In the genomic region with DNA sequence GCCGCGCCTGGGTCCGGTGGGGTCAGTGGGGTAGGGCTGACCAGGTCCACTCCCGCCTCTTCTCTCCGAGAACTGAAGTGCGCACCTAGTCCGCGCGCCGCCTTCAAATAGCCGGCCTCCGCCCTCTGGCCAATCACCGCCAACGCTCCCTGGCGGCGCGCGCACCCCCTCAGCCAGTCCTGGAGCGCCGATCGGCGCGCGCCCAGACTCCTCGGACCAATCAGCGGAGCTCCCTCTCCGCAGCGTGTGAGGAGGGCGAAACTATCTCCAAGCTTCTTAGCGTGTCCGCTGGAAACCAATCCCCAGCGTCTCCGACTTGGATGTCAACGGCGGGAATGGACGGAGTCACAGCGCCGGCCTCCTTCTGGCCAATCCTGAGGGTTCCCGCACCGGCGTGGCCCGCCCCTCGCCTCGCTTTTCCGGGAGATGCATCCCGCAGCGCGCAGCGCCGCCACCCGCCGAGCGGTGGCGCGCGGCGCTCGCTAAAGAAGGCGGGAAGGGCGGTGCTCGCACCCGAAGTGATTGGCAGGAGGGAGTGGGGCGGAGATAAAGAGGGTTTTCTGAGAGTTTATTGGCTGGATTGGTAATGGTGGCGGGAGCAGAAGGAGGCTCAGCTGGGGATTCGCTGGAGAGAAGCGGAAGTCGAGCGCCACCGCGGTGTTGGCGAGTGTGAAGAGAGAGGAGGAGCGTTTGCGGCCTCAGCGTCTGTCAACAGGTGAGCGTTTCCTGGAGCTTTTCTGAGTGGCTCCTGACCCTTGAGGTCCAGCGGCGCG, we compare ENCODE assay signal across 1 cellular context.
TF ChIP-seq lines count a peak whose summit lies in the region.

A gene (minus strand): TSS at position 81 of the 773 bp plus-strand sequence. CDS start 133 bp downstream, outside the sequence.

TF ChIP-seq in WTC11, 78 proteins besides CTCF, POLR2A, EP300 and RAD21 (continued from another document and continues in another):
- TF ChIP-seq, protein P1, sequence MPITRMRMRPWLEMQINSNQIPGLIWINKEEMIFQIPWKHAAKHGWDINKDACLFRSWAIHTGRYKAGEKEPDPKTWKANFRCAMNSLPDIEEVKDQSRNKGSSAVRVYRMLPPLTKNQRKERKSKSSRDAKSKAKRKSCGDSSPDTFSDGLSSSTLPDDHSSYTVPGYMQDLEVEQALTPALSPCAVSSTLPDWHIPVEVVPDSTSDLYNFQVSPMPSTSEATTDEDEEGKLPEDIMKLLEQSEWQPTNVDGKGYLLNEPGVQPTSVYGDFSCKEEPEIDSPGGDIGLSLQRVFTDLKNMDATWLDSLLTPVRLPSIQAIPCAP (CRISPR knock-in tag; IDR thresholded peaks at IDR 0.05), result no peak
- TF ChIP-seq SMAD3 (CRISPR knock-in tag; IDR thresholded peaks at IDR 0.05; ENCODE audit: borderline replicate concordance), result 0 out of 2 replicates have a peak, but pooled peaks have one; percentile 17
- TF ChIP-seq ZNF138 (CRISPR knock-in tag; conservative IDR thresholded peaks at IDR 0.05), result no peak
- TF ChIP-seq IRF2 (CRISPR knock-in tag; IDR thresholded peaks at IDR 0.05; ENCODE audit: borderline replicate concordance, low read depth), result no peak
- TF ChIP-seq ESRRA (CRISPR knock-in tag; IDR thresholded peaks at IDR 0.05; ENCODE audit: borderline replicate concordance), result 0 out of 2 replicates have a peak, but pooled peaks have one; percentile 47
- TF ChIP-seq, protein P2, sequence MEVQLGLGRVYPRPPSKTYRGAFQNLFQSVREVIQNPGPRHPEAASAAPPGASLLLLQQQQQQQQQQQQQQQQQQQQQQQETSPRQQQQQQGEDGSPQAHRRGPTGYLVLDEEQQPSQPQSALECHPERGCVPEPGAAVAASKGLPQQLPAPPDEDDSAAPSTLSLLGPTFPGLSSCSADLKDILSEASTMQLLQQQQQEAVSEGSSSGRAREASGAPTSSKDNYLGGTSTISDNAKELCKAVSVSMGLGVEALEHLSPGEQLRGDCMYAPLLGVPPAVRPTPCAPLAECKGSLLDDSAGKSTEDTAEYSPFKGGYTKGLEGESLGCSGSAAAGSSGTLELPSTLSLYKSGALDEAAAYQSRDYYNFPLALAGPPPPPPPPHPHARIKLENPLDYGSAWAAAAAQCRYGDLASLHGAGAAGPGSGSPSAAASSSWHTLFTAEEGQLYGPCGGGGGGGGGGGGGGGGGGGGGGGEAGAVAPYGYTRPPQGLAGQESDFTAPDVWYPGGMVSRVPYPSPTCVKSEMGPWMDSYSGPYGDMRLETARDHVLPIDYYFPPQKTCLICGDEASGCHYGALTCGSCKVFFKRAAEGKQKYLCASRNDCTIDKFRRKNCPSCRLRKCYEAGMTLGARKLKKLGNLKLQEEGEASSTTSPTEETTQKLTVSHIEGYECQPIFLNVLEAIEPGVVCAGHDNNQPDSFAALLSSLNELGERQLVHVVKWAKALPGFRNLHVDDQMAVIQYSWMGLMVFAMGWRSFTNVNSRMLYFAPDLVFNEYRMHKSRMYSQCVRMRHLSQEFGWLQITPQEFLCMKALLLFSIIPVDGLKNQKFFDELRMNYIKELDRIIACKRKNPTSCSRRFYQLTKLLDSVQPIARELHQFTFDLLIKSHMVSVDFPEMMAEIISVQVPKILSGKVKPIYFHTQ (CRISPR knock-in tag; IDR thresholded peaks at IDR 0.05), result no peak
- TF ChIP-seq SP1 (CRISPR knock-in tag; conservative IDR thresholded peaks at IDR 0.05), result peak; percentile 80
- no peak for TF ChIP-seq GRHL2 (CRISPR knock-in tag; IDR thresholded peaks at IDR 0.05; ENCODE audit: insufficient replicate concordance, severe bottlenecking)
- no peak for TF ChIP-seq ATF1 (CRISPR knock-in tag; IDR thresholded peaks at IDR 0.05)
- TF ChIP-seq, protein P3, sequence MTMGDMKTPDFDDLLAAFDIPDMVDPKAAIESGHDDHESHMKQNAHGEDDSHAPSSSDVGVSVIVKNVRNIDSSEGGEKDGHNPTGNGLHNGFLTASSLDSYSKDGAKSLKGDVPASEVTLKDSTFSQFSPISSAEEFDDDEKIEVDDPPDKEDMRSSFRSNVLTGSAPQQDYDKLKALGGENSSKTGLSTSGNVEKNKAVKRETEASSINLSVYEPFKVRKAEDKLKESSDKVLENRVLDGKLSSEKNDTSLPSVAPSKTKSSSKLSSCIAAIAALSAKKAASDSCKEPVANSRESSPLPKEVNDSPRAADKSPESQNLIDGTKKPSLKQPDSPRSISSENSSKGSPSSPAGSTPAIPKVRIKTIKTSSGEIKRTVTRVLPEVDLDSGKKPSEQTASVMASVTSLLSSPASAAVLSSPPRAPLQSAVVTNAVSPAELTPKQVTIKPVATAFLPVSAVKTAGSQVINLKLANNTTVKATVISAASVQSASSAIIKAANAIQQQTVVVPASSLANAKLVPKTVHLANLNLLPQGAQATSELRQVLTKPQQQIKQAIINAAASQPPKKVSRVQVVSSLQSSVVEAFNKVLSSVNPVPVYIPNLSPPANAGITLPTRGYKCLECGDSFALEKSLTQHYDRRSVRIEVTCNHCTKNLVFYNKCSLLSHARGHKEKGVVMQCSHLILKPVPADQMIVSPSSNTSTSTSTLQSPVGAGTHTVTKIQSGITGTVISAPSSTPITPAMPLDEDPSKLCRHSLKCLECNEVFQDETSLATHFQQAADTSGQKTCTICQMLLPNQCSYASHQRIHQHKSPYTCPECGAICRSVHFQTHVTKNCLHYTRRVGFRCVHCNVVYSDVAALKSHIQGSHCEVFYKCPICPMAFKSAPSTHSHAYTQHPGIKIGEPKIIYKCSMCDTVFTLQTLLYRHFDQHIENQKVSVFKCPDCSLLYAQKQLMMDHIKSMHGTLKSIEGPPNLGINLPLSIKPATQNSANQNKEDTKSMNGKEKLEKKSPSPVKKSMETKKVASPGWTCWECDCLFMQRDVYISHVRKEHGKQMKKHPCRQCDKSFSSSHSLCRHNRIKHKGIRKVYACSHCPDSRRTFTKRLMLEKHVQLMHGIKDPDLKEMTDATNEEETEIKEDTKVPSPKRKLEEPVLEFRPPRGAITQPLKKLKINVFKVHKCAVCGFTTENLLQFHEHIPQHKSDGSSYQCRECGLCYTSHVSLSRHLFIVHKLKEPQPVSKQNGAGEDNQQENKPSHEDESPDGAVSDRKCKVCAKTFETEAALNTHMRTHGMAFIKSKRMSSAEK (CRISPR knock-in tag; IDR thresholded peaks at IDR 0.05; ENCODE audit: borderline replicate concordance), result no peak
- no peak for TF ChIP-seq FOXJ3 (CRISPR knock-in tag; IDR thresholded peaks at IDR 0.05; ENCODE audit: borderline replicate concordance)
- TF ChIP-seq ZNF263 (CRISPR knock-in tag; IDR thresholded peaks at IDR 0.05; ENCODE audit: low read depth), result no peak
- TF ChIP-seq RORB (CRISPR knock-in tag; IDR thresholded peaks at IDR 0.05), result no peak
- no peak; the same call in 1 of the 2 replicates for TF ChIP-seq CREM (CRISPR knock-in tag; IDR thresholded peaks at IDR 0.05)
- TF ChIP-seq, protein P4, sequence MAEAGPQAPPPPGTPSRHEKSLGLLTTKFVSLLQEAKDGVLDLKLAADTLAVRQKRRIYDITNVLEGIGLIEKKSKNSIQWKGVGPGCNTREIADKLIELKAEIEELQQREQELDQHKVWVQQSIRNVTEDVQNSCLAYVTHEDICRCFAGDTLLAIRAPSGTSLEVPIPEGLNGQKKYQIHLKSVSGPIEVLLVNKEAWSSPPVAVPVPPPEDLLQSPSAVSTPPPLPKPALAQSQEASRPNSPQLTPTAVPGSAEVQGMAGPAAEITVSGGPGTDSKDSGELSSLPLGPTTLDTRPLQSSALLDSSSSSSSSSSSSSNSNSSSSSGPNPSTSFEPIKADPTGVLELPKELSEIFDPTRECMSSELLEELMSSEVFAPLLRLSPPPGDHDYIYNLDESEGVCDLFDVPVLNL (CRISPR knock-in tag; IDR thresholded peaks at IDR 0.05; ENCODE audit: borderline replicate concordance, low read depth), result peak; percentile 95
- TF ChIP-seq ETV6 (CRISPR knock-in tag; IDR thresholded peaks at IDR 0.05), result 0 out of 2 replicates have a peak, but pooled peaks have one; percentile 55
- TF ChIP-seq ZNF232 (CRISPR knock-in tag; IDR thresholded peaks at IDR 0.05), result peak; percentile 62
- no peak for TF ChIP-seq ZNF416 (CRISPR knock-in tag; IDR thresholded peaks at IDR 0.05)
- no peak for TF ChIP-seq NR2C2 (CRISPR knock-in tag; IDR thresholded peaks at IDR 0.05)
- no peak for TF ChIP-seq JUN (CRISPR knock-in tag; IDR thresholded peaks at IDR 0.05)
- TF ChIP-seq, protein P5, sequence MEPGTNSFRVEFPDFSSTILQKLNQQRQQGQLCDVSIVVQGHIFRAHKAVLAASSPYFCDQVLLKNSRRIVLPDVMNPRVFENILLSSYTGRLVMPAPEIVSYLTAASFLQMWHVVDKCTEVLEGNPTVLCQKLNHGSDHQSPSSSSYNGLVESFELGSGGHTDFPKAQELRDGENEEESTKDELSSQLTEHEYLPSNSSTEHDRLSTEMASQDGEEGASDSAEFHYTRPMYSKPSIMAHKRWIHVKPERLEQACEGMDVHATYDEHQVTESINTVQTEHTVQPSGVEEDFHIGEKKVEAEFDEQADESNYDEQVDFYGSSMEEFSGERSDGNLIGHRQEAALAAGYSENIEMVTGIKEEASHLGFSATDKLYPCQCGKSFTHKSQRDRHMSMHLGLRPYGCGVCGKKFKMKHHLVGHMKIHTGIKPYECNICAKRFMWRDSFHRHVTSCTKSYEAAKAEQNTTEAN (CRISPR knock-in tag; IDR thresholded peaks at IDR 0.05), result no peak; the same call in 1 of the 2 replicates
- TF ChIP-seq, protein P6, sequence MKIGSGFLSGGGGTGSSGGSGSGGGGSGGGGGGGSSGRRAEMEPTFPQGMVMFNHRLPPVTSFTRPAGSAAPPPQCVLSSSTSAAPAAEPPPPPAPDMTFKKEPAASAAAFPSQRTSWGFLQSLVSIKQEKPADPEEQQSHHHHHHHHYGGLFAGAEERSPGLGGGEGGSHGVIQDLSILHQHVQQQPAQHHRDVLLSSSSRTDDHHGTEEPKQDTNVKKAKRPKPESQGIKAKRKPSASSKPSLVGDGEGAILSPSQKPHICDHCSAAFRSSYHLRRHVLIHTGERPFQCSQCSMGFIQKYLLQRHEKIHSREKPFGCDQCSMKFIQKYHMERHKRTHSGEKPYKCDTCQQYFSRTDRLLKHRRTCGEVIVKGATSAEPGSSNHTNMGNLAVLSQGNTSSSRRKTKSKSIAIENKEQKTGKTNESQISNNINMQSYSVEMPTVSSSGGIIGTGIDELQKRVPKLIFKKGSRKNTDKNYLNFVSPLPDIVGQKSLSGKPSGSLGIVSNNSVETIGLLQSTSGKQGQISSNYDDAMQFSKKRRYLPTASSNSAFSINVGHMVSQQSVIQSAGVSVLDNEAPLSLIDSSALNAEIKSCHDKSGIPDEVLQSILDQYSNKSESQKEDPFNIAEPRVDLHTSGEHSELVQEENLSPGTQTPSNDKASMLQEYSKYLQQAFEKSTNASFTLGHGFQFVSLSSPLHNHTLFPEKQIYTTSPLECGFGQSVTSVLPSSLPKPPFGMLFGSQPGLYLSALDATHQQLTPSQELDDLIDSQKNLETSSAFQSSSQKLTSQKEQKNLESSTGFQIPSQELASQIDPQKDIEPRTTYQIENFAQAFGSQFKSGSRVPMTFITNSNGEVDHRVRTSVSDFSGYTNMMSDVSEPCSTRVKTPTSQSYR (CRISPR knock-in tag; IDR thresholded peaks at IDR 0.05), result no peak
- no peak for TF ChIP-seq TP53 (CRISPR knock-in tag; IDR thresholded peaks at IDR 0.05)
- TF ChIP-seq, protein P7, sequence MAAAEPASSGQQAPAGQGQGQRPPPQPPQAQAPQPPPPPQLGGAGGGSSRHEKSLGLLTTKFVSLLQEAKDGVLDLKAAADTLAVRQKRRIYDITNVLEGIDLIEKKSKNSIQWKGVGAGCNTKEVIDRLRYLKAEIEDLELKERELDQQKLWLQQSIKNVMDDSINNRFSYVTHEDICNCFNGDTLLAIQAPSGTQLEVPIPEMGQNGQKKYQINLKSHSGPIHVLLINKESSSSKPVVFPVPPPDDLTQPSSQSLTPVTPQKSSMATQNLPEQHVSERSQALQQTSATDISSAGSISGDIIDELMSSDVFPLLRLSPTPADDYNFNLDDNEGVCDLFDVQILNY (CRISPR knock-in tag; IDR thresholded peaks at IDR 0.05), result peak; percentile 89
- TF ChIP-seq, protein P8, sequence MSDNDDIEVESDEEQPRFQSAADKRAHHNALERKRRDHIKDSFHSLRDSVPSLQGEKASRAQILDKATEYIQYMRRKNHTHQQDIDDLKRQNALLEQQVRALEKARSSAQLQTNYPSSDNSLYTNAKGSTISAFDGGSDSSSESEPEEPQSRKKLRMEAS (CRISPR knock-in tag; IDR thresholded peaks at IDR 0.05), result peak; percentile 83
- TF ChIP-seq, protein P9, sequence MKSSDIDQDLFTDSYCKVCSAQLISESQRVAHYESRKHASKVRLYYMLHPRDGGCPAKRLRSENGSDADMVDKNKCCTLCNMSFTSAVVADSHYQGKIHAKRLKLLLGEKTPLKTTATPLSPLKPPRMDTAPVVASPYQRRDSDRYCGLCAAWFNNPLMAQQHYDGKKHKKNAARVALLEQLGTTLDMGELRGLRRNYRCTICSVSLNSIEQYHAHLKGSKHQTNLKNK (CRISPR knock-in tag; IDR thresholded peaks at IDR 0.05), result no peak
- TF ChIP-seq FOXK1 (CRISPR knock-in tag; IDR thresholded peaks at IDR 0.05), result peak; percentile 43; the same call in 1 of the 2 replicates
- peak; percentile 16; the same call in 1 of the 2 replicates for TF ChIP-seq GABPB1 (CRISPR knock-in tag; IDR thresholded peaks at IDR 0.05)
- TF ChIP-seq NFYB (CRISPR knock-in tag; conservative IDR thresholded peaks at IDR 0.05; ENCODE audit: low read depth), result peak; percentile 82
- TF ChIP-seq MXD4 (CRISPR knock-in tag; IDR thresholded peaks at IDR 0.05; ENCODE audit: borderline replicate concordance), result no peak
- TF ChIP-seq, protein P10, sequence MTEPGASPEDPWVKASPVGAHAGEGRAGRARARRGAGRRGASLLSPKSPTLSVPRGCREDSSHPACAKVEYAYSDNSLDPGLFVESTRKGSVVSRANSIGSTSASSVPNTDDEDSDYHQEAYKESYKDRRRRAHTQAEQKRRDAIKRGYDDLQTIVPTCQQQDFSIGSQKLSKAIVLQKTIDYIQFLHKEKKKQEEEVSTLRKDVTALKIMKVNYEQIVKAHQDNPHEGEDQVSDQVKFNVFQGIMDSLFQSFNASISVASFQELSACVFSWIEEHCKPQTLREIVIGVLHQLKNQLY (CRISPR knock-in tag; IDR thresholded peaks at IDR 0.05), result no peak
- TF ChIP-seq, protein P11, sequence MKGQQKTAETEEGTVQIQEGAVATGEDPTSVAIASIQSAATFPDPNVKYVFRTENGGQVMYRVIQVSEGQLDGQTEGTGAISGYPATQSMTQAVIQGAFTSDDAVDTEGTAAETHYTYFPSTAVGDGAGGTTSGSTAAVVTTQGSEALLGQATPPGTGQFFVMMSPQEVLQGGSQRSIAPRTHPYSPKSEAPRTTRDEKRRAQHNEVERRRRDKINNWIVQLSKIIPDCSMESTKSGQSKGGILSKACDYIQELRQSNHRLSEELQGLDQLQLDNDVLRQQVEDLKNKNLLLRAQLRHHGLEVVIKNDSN (CRISPR knock-in tag; IDR thresholded peaks at IDR 0.05), result peak; percentile 44; the same call in 1 of the 2 replicates
- no peak for TF ChIP-seq ZNF121 (CRISPR knock-in tag; IDR thresholded peaks at IDR 0.05)
- no peak for TF ChIP-seq ZBTB21 (CRISPR knock-in tag; IDR thresholded peaks at IDR 0.05; ENCODE audit: borderline replicate concordance)
- no peak for TF ChIP-seq JAZF1 (CRISPR knock-in tag; IDR thresholded peaks at IDR 0.05)
- peak; percentile 65; the same call in 1 of the 2 replicates for TF ChIP-seq MYBL2 (CRISPR knock-in tag; IDR thresholded peaks at IDR 0.05)
